9 cellular contexts compared by ENCODE assay signal in genomic region chr12:88052686-88053085, GRCh38. TPM values are rescaled to one million over a fixed set of nuclear protein-coding genes. Genes with fewer than 3 reads are reported as not detected.
A peak's percentile ranks its signal among the peaks of the same experiment; 100 is the strongest.
DNase-seq lines count a peak whose midpoint lies in the region; ATAC-seq and TF ChIP-seq lines count a peak whose summit lies in the region.
"Had no signal": no experiment of that assay in that cellular context is flagged by ENCODE, and none has a peak within 500 bp of the region (broad histone marks: within the 10 kb centered on the region; RNA-seq: fewer than 3 reads in every experiment).

No MANE protein-coding gene starts in this region.

- H3K27me3 Mint-ChIP-seq in stimulated activated naive CD8-positive, alpha-beta T cell treated with anti-CD3 and anti-CD28 coated beads, Interleukin-15, amount 100 ng/mL, for 72 hours = no peaks in the 10 kb centered on the region
- H3K27me3 Mint-ChIP-seq in brain = peaks cover 3% of the 10 kb centered on the region

- peaks cover 70% of the 10 kb centered on the region for H3K36me3 ChIP-seq in lower lobe of right lung

- no peaks in the 10 kb centered on the region for H3K27me3 ChIP-seq in lower lobe of right lung (ENCODE audit: low read depth)

- H3K9me3 Mint-ChIP-seq in stimulated activated naive CD8-positive, alpha-beta T cell treated with anti-CD3 and anti-CD28 coated beads, Interleukin-15, amount 100 ng/mL, for 72 hours = no peaks in the 10 kb centered on the region
- H3K9me3 Mint-ChIP-seq in brain = no peaks in the 10 kb centered on the region

- no peaks in the 10 kb centered on the region for H3K4me1 Mint-ChIP-seq in stimulated activated naive CD8-positive, alpha-beta T cell treated with anti-CD3 and anti-CD28 coated beads, Interleukin-15, amount 100 ng/mL, for 72 hours
- H3K4me1 Mint-ChIP-seq in brain = peaks cover 6% of the 10 kb centered on the region

- H3K27ac ChIP-seq in lower lobe of right lung = no peak overlapping the region
- H3K27ac ChIP-seq: epithelial cell of prostate had no signal

- peak; percentile 70 for ATAC-seq in stimulated activated naive CD8-positive, alpha-beta T cell treated with anti-CD3 and anti-CD28 coated beads, Interleukin-15, amount 100 ng/mL, for 72 hours
- no peak for ATAC-seq in stimulated activated naive CD8-positive, alpha-beta T cell treated with anti-CD3 and anti-CD28 coated beads, Interleukin-15, Interleukin-2, amounts not matched to agents 100 U/mL and 50 U/mL, for 24 hours
- ATAC-seq in HG03064 (IDR thresholded peaks at IDR 0.05; ENCODE audit: low read depth, unreplicated experiment) = peak; percentile 56
- ATAC-seq in lower lobe of right lung = peak; percentile 47 to 50
- no peak for ATAC-seq in HG03097 (IDR thresholded peaks at IDR 0.05; ENCODE audit: low FRiP score, unreplicated experiment)
- ATAC-seq in HG03342 (IDR thresholded peaks at IDR 0.05; ENCODE audit: unreplicated experiment) = no peak

- H3K4me3 ChIP-seq in lower lobe of right lung = no peak overlapping the region

- TF ChIP-seq CTCF in brain (conservative IDR thresholded peaks at IDR 0.05) (peak; percentile 32 to 55), lower lobe of right lung (IDR thresholded peaks at IDR 0.05) (peak; percentile 17)

- no peak for DNase-seq in stimulated activated naive CD8-positive, alpha-beta T cell treated with anti-CD3 and anti-CD28 coated beads, Interleukin-15, amount 100 ng/mL, for 72 hours
- no peak for DNase-seq in stimulated activated naive CD8-positive, alpha-beta T cell treated with anti-CD3 and anti-CD28 coated beads, Interleukin-15, Interleukin-2, amounts not matched to agents 100 U/mL and 50 U/mL, for 24 hours
- DNase-seq in NCI-H526 treated with DMSO at 0.1 percent for 48 hours (lab: John Stamatoyannopoulos, UW) = peak; percentile 13
- no peak for DNase-seq in lower lobe of right lung

- no peaks in the 10 kb centered on the region for H3K9me3 ChIP-seq in lower lobe of right lung

- H3K4me3 Mint-ChIP-seq in stimulated activated naive CD8-positive, alpha-beta T cell treated with anti-CD3 and anti-CD28 coated beads, Interleukin-15, amount 100 ng/mL, for 72 hours = no peak overlapping the region
- H3K4me3 Mint-ChIP-seq in brain = no peak overlapping the region

- H3K4me1 ChIP-seq in lower lobe of right lung = no peaks in the 10 kb centered on the region

- H3K36me3 Mint-ChIP-seq in brain = peaks cover 32% of the 10 kb centered on the region

- H3K27ac Mint-ChIP-seq in stimulated activated naive CD8-positive, alpha-beta T cell treated with anti-CD3 and anti-CD28 coated beads, Interleukin-15, amount 100 ng/mL, for 72 hours = peak overlapping the region in 1 of 2 donors; percentile 71
- peak overlapping the region in 2 of 5 experiments; percentile 21 to 36 for H3K27ac Mint-ChIP-seq in brain

- intact Hi-C loops in lower lobe of right lung (cut with DNase I) = no loop called here

RNA-seq across cellular contexts. Expression of gene C12orf50, which starts 23.5 kb away (rescaled TPM):
- not detected for polyA plus RNA-seq in brain (ENCODE audit: insufficient read depth, low read depth, low replicate concordance)
- total RNA-seq in lower lobe of right lung = not detected

Comparison
In these comparisons a context has a peak if more than half of its experiments do, and no peak if none do; other contexts are left out.
1. ATAC-seq: peak in stimulated activated naive CD8-positive, alpha-beta T cell treated with anti-CD3 and anti-CD28 coated beads, Interleukin-15, amount 100 ng/mL, for 72 hours (single experiment), HG03064 (single experiment) and lower lobe of right lung (2 of 2); none in stimulated activated naive CD8-positive, alpha-beta T cell treated with anti-CD3 and anti-CD28 coated beads, Interleukin-15, Interleukin-2, amounts not matched to agents 100 U/mL and 50 U/mL, for 24 hours (single experiment), HG03097 (single experiment) and HG03342 (single experiment).